6 cellular contexts compared by ENCODE assay signal in genomic region chr6:53451165-53451564, GRCh38.
"Had no signal": no experiment of that assay in that cellular context is flagged by ENCODE, and none has a peak within 500 bp of the region (broad histone marks: within the 10 kb centered on the region; RNA-seq: fewer than 3 reads in every experiment).

No MANE protein-coding gene starts in this region.

- DNase-seq: IMR-90, KBM-7, KG1 had no signal

- H3K27ac ChIP-seq: HL-60, KMS-11 had no signal

- H3K4me2 ChIP-seq: KMS-11 had no signal

- FAIRE-seq: HTR-8/SVneo had no signal

- H3K9ac ChIP-seq: KMS-11 had no signal
